ENCODE assay signal across 22 cellular contexts in genomic region chr15:59273266-59273665, GRCh38.
A peak's percentile ranks its signal among the peaks of the same experiment; 100 is the strongest.
DNase-seq lines count a peak whose midpoint lies in the region; ATAC-seq, FAIRE-seq and TF ChIP-seq lines count a peak whose summit lies in the region.
"Had no signal": no experiment of that assay in that cellular context is flagged by ENCODE, and none has a peak within 500 bp of the region (broad histone marks: within the 10 kb centered on the region; RNA-seq: fewer than 3 reads in every experiment).

No MANE protein-coding gene starts in this region.

- no peak overlapping the region for H3K4me3 Mint-ChIP-seq in activated naive CD8-positive, alpha-beta T cell treated with anti-CD3 and anti-CD28 coated beads for 36 hours
- H3K4me3 Mint-ChIP-seq in mesothelial cell of epicardium = no peak overlapping the region
- H3K4me3 Mint-ChIP-seq: activated T-helper 17 cell treated with anti-CD3 and anti-CD28 coated beads, Interleukin-2, amount 50 U/mL, for 72 hours; naive B cell had no signal

- H3K27me3 Mint-ChIP-seq in activated naive CD8-positive, alpha-beta T cell treated with anti-CD3 and anti-CD28 coated beads for 36 hours = peaks cover 6% of the 10 kb centered on the region
- H3K27me3 Mint-ChIP-seq in mesothelial cell of epicardium (ENCODE audit: low read depth) = no peaks in the 10 kb centered on the region
- H3K27me3 Mint-ChIP-seq: naive B cell had no signal

- H3K9me3 ChIP-seq in A549 = no peaks in the 10 kb centered on the region
- no peaks in the 10 kb centered on the region for H3K9me3 ChIP-seq in HCT116 (ENCODE audit: control insufficient read depth in 1 of 2, insufficient read depth in 1 of 2, low read depth in 1 of 2, low read length in 2 of 2)
- H3K9me3 ChIP-seq: body of pancreas, MG63 had no signal

- no peaks in the 10 kb centered on the region for H3K9me3 Mint-ChIP-seq in activated naive CD8-positive, alpha-beta T cell treated with anti-CD3 and anti-CD28 coated beads for 36 hours
- H3K9me3 Mint-ChIP-seq in mesothelial cell of epicardium = no peaks in the 10 kb centered on the region
- H3K9me3 Mint-ChIP-seq: activated T-helper 17 cell treated with anti-CD3 and anti-CD28 coated beads, Interleukin-2, amount 50 U/mL, for 72 hours; naive B cell had no signal

- peaks cover 38% of the 10 kb centered on the region for H3K79me2 ChIP-seq in HCT116 (ENCODE audit: insufficient read depth, low read length)

- no peaks in the 10 kb centered on the region for H4K20me1 ChIP-seq in HCT116 (ENCODE audit: insufficient read depth)

- RAD21 ChIA-PET in HCT116 (lab: Charles Lee; ENCODE audit: low non-redundant PET in 1 of 2, low total read pairs in 2 of 2, uncharacterized antibody in 2 of 2, unreplicated experiment in 2 of 2) = no interaction called here

- H3K36me3 Mint-ChIP-seq in activated naive CD8-positive, alpha-beta T cell treated with anti-CD3 and anti-CD28 coated beads for 36 hours = no peaks in the 10 kb centered on the region
- no peaks in the 10 kb centered on the region for H3K36me3 Mint-ChIP-seq in mesothelial cell of epicardium
- H3K36me3 Mint-ChIP-seq: naive B cell had no signal

- no peak overlapping the region for H3K4me3 ChIP-seq in A549
- peak overlapping the region in 1 of 2 experiments; percentile 4; a peak in 1 of 4 replicates for H3K4me3 ChIP-seq in HCT116 (replicated peaks in 1 of 2; ENCODE audit: low read depth in 1 of 2, low read length in 2 of 2)
- H3K4me3 ChIP-seq in lower leg skin (ENCODE audit: low read depth, poor library complexity, severe bottlenecking) = no peak overlapping the region
- H3K4me3 ChIP-seq: body of pancreas, MG63 had no signal

- peak overlapping the region; percentile 63 for H3K4me2 ChIP-seq in A549
- peak overlapping the region; percentile 73 for H3K4me2 ChIP-seq in HCT116 (ENCODE audit: low read length)

- CTCF ChIA-PET in A549 (lab: Yijun Ruan, JAX) (interaction anchor here (0.6 to 2.1 kb wide), 5 partner anchors 10 to 1683 kb away, joined by 3 to 7 read pairs (median 4); no protein-coding TSS in a partner anchor), HCT116 (lab: Charles Lee) (no interaction called here)

- H3K27ac ChIP-seq in A549 (peak overlapping the region; percentile 84 to 90), HCT116 (ENCODE audit: low read depth, low read length) (peak overlapping the region; percentile 45)
- H3K27ac ChIP-seq: body of pancreas, C4-2B had no signal

- peaks cover 20% of the 10 kb centered on the region for H3K4me1 Mint-ChIP-seq in activated naive CD8-positive, alpha-beta T cell treated with anti-CD3 and anti-CD28 coated beads for 36 hours
- peaks cover 6% of the 10 kb centered on the region for H3K4me1 Mint-ChIP-seq in mesothelial cell of epicardium
- H3K4me1 Mint-ChIP-seq: activated T-helper 17 cell treated with anti-CD3 and anti-CD28 coated beads, Interleukin-2, amount 50 U/mL, for 72 hours had no signal

- no TSS peak for BruUV-seq in HCT116 (replicated peaks; lab: Mats Ljungman, UMichigan)

- no peak for TF ChIP-seq CTCF in A549 (IDR thresholded peaks at IDR 0.05)
- no peak for TF ChIP-seq CTCF in HCT116 (IDR thresholded peaks at IDR 0.05 in 2 of 3, conservative IDR thresholded peaks at IDR 0.05 in 1 of 3; ENCODE audit: borderline replicate concordance in 1 of 3, insufficient read depth in 1 of 3, low read depth in 2 of 3, low read length in 2 of 3)
- no peak for TF ChIP-seq CTCF in lower leg skin (IDR thresholded peaks at IDR 0.05)
- no peak for TF ChIP-seq CTCF in mesothelial cell of epicardium (IDR thresholded peaks at IDR 0.05; ENCODE audit: unreplicated experiment)

- ATAC-seq in A549 (peak; percentile 6 to 19; a peak in 3 of 6 replicates), HCT116 (peak; percentile 9; the same call in 1 of the 2 replicates)
- ATAC-seq: activated T-helper 17 cell treated with anti-CD3 and anti-CD28 coated beads, Interleukin-2, amount 50 U/mL, for 72 hours; body of pancreas had no signal

- peak; percentile 18 for FAIRE-seq in A549 (lab: Jason Lieb, UNC)
- FAIRE-seq: D721Med had no signal

- no peaks in the 10 kb centered on the region for H3K36me3 ChIP-seq in HCT116 (ENCODE audit: control insufficient read depth in 1 of 2, insufficient read depth in 2 of 2, low read length in 2 of 2)

- H3K9ac ChIP-seq in HCT116 (ENCODE audit: low read length) = peak overlapping the region; percentile 16

- no peaks in the 10 kb centered on the region for H3K9me2 ChIP-seq in HCT116 (ENCODE audit: insufficient read depth)

- POLR2A ChIA-PET in A549 (lab: Yijun Ruan, JAX) (no interaction called here), HCT116 (lab: Charles Lee) (interaction anchor here (0.9 kb wide), 1 partner anchor 100 kb away, joined by 3 read pairs; the partner anchor contains the start of gene MYO1E)

- DNase-seq in A549 (ENCODE audit: low read depth in 1 of 2, low spot score in 1 of 2) (peak in 1 of 2 experiments; percentile 91), HCT116 (ENCODE audit: low read depth, low spot score) (peak; percentile 77), mucosa of gallbladder (ENCODE audit: low spot score) (peak; percentile 48), lower leg skin (ENCODE audit: low spot score in 2 of 2) (no peak), mesothelial cell of epicardium (ENCODE audit: low spot score in 2 of 2, unreplicated experiment in 2 of 2) (no peak), DMS114 treated with DMSO at 0.1 percent for 48 hours (lab: John Stamatoyannopoulos, UW; ENCODE audit: unreplicated experiment) (no peak)
- no peak for DNase-seq in activated naive CD8-positive, alpha-beta T cell treated with anti-CD3 and anti-CD28 coated beads for 36 hours
- DNase-seq: activated CD4-positive, alpha-beta T cell treated with anti-CD3 and anti-CD28 coated beads for 1 hour; body of pancreas; cerebellar nuclear complex; head of caudate nucleus; mammary epithelial cell; MG63; naive B cell; NCI-H1417 treated with DMSO at 0.1 percent for 48 hours; NCI-H2107; NCI-H446 treated with DMSO at 0.1 percent for 48 hours; occipital lobe; OCI-M1 had no signal

- TF ChIP-seq RAD21 in A549 (conservative IDR thresholded peaks at IDR 0.05 in 1 of 2, IDR thresholded peaks at IDR 0.05 in 1 of 2) (no peak; a peak in 1 of 5 replicates), HCT116 (IDR thresholded peaks at IDR 0.05; ENCODE audit: low read depth) (no peak)

- no peak overlapping the region for H2AFZ ChIP-seq in HCT116 (ENCODE audit: low read depth, low read length, poor library complexity, severe bottlenecking)

- peak overlapping the region; percentile 69 for H3K27ac Mint-ChIP-seq in activated naive CD8-positive, alpha-beta T cell treated with anti-CD3 and anti-CD28 coated beads for 36 hours
- H3K27ac Mint-ChIP-seq in mesothelial cell of epicardium = no peak overlapping the region
- H3K27ac Mint-ChIP-seq: activated T-helper 17 cell treated with anti-CD3 and anti-CD28 coated beads, Interleukin-2, amount 50 U/mL, for 72 hours had no signal

- WGBS in A549 (ENCODE audit: missing lambda C conversion rate) = 41% methylated on average over 4 of the region's 4 CpGs
- 91 to 95% methylated on average over 4 of the region's 4 CpGs for WGBS in lower leg skin, 2 donors

- peak; percentile 48 to 54; a peak in 2 of 5 replicates for TF ChIP-seq EP300 in A549 (IDR thresholded peaks at IDR 0.05)

- no peaks in the 10 kb centered on the region for H3K27me3 ChIP-seq in HCT116 (ENCODE audit: insufficient read depth, low read length)
- H3K27me3 ChIP-seq: body of pancreas, MG63 had no signal

- TF ChIP-seq POLR2A in A549 (IDR thresholded peaks at IDR 0.05; ENCODE audit: low read length) = no peak
- TF ChIP-seq POLR2A in HCT116 (IDR thresholded peaks at IDR 0.05; ENCODE audit: borderline replicate concordance, extremely low read depth, insufficient read depth, insufficient read length) = no peak
- no peak for TF ChIP-seq POLR2A in lower leg skin (IDR thresholded peaks at IDR 0.05)

- intact Hi-C loops in HCT116 (cut with micrococcal nuclease) = no loop called here
- intact Hi-C loops in lower leg skin (cut with DNase I; ENCODE audit: low total_unique reads) = no loop called here

- H3K4me1 ChIP-seq in A549 (peaks cover 100% of the 10 kb centered on the region), HCT116 (ENCODE audit: control insufficient read depth in 1 of 2, insufficient read depth in 2 of 2, low read length in 2 of 2) (peaks cover 70 to 96% of the 10 kb centered on the region in 2 experiments)

TF ChIP-seq in A549, 52 proteins besides CTCF, POLR2A, EP300 and RAD21 (continues in another document):
- no peak for TF ChIP-seq MYC (IDR thresholded peaks at IDR 0.05; ENCODE audit: borderline replicate concordance, low read length)
- no peak for TF ChIP-seq POLR2AphosphoS2 (conservative IDR thresholded peaks at IDR 0.05; ENCODE audit: low read length)
- TF ChIP-seq NPAS2 (CRISPR knock-in tag; IDR thresholded peaks at IDR 0.05; ENCODE audit: borderline replicate concordance) = no peak
- TF ChIP-seq ZNF302 (CRISPR knock-in tag; IDR thresholded peaks at IDR 0.05) = no peak
- 0 out of 3 replicates have a peak, but pooled peaks have one; percentile 13 for TF ChIP-seq SMC3 (IDR thresholded peaks at IDR 0.05)
- no peak for TF ChIP-seq RFX5 (IDR thresholded peaks at IDR 0.05)
- TF ChIP-seq E2F6 (IDR thresholded peaks at IDR 0.05; ENCODE audit: borderline replicate concordance, low read depth) = no peak
- TF ChIP-seq FOSL2 (IDR thresholded peaks at IDR 0.05) = peak; percentile 60
- TF ChIP-seq FOSL2 (CRISPR knock-in tag; IDR thresholded peaks at IDR 0.05) = peak; percentile 92

TF ChIP-seq in HCT116, 20 proteins besides CTCF, POLR2A, EP300 and RAD21 (continues in another document):
- TF ChIP-seq ZNF274 (IDR thresholded peaks at IDR 0.05; ENCODE audit: low read depth, low read length) = no peak
- peak; percentile 37; the same call in 1 of the 2 replicates for TF ChIP-seq MAX (IDR thresholded peaks at IDR 0.05)
- TF ChIP-seq CBX3 (IDR thresholded peaks at IDR 0.05; ENCODE audit: low read depth) = no peak
- TF ChIP-seq ATF3 (IDR thresholded peaks at IDR 0.05) = no peak
- no peak for TF ChIP-seq SIN3A (IDR thresholded peaks at IDR 0.05; ENCODE audit: low read depth)
- peak; percentile 79 for TF ChIP-seq JUND (IDR thresholded peaks at IDR 0.05)
- peak; percentile 61 for TF ChIP-seq CEBPB (IDR thresholded peaks at IDR 0.05; ENCODE audit: low read depth)
- no peak for TF ChIP-seq TCF7L2 (IDR thresholded peaks at IDR 0.05; ENCODE audit: borderline replicate concordance, extremely low read depth, insufficient read depth, insufficient read length)
- no peak for TF ChIP-seq ZFX (IDR thresholded peaks at IDR 0.05)
- no peak for TF ChIP-seq EZH2phosphoT487 (IDR thresholded peaks at IDR 0.05; ENCODE audit: borderline replicate concordance)
- no peak for TF ChIP-seq EZH2 (IDR thresholded peaks at IDR 0.05)
- peak; percentile 78 for TF ChIP-seq FOSL1 (IDR thresholded peaks at IDR 0.05; ENCODE audit: low read depth)
- TF ChIP-seq EGR1 (IDR thresholded peaks at IDR 0.05; ENCODE audit: low read depth) = no peak
- peak; percentile 84 for TF ChIP-seq SP1 (IDR thresholded peaks at IDR 0.05; ENCODE audit: low read depth)

Comparison
In these comparisons a context has a peak if more than half of its experiments do, and no peak if none do; other contexts are left out.
1. DNase-seq: peak in HCT116 (single experiment) and mucosa of gallbladder (single experiment); none in activated naive CD8-positive, alpha-beta T cell treated with anti-CD3 and anti-CD28 coated beads for 36 hours (single experiment), lower leg skin (0 of 2), mesothelial cell of epicardium (0 of 2) and DMS114 treated with DMSO at 0.1 percent for 48 hours (single experiment).
2. Of the 6 proteins assayed by ChIP-seq in both A549 and HCT116: peak only in A549: none; only in HCT116: MAX; in both: none; in neither: 4; mixed calls (peak in some experiments, not most) for 1.